In genomic region chr15:42059661-42060476, GRCh38 we compare ENCODE assay signal across 8 cellular contexts. TPM values are rescaled to one million over a fixed set of nuclear protein-coding genes. Genes with fewer than 3 reads are reported as not detected.
A peak's percentile ranks its signal among the peaks of the same experiment; 100 is the strongest.
DNase-seq lines count a peak whose midpoint lies in the region; ATAC-seq and TF ChIP-seq lines count a peak whose summit lies in the region.

No MANE protein-coding gene starts in this region.

- ATAC-seq in HG03095 (IDR thresholded peaks at IDR 0.05; ENCODE audit: unreplicated experiment) = no peak

- no peak overlapping the region for H3K4me3 Mint-ChIP-seq in mesothelial cell of epicardium

- peaks cover 5% of the 10 kb centered on the region for H3K4me1 Mint-ChIP-seq in mesothelial cell of epicardium

- H3K27ac Mint-ChIP-seq in mesothelial cell of epicardium = no peak overlapping the region

- no peaks in the 10 kb centered on the region for H3K36me3 Mint-ChIP-seq in mesothelial cell of epicardium

- H3K27me3 Mint-ChIP-seq in mesothelial cell of epicardium (ENCODE audit: low read depth) = peaks cover 43% of the 10 kb centered on the region

- peak; percentile 32 for DNase-seq in NCI-H146 (lab: John Stamatoyannopoulos, UW)
- no peak for DNase-seq in NCI-H146 treated with DMSO at 0.1 percent for 48 hours (lab: John Stamatoyannopoulos, UW; ENCODE audit: unreplicated experiment)
- peak; percentile 46 for DNase-seq in NCI-H2171 treated with DMSO at 0.1 percent for 48 hours (lab: John Stamatoyannopoulos, UW)
- DNase-seq in activated CD4-positive, alpha-beta T cell treated with anti-CD3 and anti-CD28 coated beads, Interleukin-2, amount 50 U/mL, for 24 hours (ENCODE audit: low read depth in 1 of 2, low spot score in 1 of 2) = peak; percentile 57
- peak; percentile 57 for DNase-seq in effector CD8-positive, alpha-beta T cell (lab: John Stamatoyannopoulos, UW)
- peak in 1 of 2 experiments; percentile 72 for DNase-seq in mesothelial cell of epicardium (ENCODE audit: low spot score in 2 of 2, unreplicated experiment in 2 of 2)
- peak; percentile 37 to 43 for DNase-seq in stimulated activated CD8-positive, alpha-beta memory T cell treated with anti-CD3 and anti-CD28 coated beads, Interleukin-7, amount 100 ng/mL, for 4 hours (ENCODE audit: low read depth in 2 of 2)

- no peaks in the 10 kb centered on the region for H3K9me3 Mint-ChIP-seq in mesothelial cell of epicardium

- TF ChIP-seq CTCF in mesothelial cell of epicardium (IDR thresholded peaks at IDR 0.05; ENCODE audit: unreplicated experiment) = peak; percentile 98

RNA-seq across cellular contexts. Expression of gene PLA2G4D, which starts 34.5 kb away (rescaled TPM):
- not detected in 3 replicates for total RNA-seq in mesothelial cell of epicardium

RNA-seq across cellular contexts. Expression of gene PLA2G4E, which starts 39.0 kb away (rescaled TPM):
- not detected in 3 replicates for total RNA-seq in mesothelial cell of epicardium
